Comparison of ENCODE assay signal across 1 cellular context in the genomic region with DNA sequence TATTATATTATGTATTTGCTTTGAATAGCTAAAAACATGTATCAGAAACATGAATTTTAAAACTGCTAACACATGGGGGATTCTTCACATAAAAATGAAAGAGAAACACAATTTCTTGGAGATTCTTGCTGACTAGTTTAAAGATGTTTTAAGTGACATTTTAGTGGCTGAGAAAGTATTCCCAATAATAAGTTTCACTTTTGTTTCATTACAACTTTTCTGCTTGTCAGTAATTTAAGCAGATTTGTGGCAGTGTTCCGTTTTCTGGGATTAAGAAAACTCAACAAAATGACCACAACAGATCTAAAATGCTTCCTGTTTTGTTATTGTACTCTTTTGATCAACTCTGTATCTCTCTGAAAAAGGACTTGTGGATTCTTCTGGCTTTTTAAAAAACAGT.
TF ChIP-seq lines count a peak whose summit lies in the region.

No MANE protein-coding gene starts in this region.

TF ChIP-seq in SK-N-SH treated with all-trans-retinoic acid at 6 μM for 48 hours, 23 proteins besides CTCF, POLR2A, EP300 and RAD21 (continued from another document):
- TF ChIP-seq, protein P1, sequence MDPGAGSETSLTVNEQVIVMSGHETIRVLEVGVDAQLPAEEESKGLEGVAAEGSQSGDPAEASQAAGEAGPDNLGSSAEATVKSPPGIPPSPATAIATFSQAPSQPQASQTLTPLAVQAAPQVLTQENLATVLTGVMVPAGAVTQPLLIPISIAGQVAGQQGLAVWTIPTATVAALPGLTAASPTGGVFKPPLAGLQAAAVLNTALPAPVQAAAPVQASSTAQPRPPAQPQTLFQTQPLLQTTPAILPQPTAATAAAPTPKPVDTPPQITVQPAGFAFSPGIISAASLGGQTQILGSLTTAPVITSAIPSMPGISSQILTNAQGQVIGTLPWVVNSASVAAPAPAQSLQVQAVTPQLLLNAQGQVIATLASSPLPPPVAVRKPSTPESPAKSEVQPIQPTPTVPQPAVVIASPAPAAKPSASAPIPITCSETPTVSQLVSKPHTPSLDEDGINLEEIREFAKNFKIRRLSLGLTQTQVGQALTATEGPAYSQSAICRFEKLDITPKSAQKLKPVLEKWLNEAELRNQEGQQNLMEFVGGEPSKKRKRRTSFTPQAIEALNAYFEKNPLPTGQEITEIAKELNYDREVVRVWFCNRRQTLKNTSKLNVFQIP (CRISPR knock-in tag; IDR thresholded peaks at IDR 0.05; ENCODE audit: borderline replicate concordance, low read depth), result no peak
- TF ChIP-seq ZNF70 (CRISPR knock-in tag; IDR thresholded peaks at IDR 0.05), result no peak
- no peak for TF ChIP-seq ZC3H10 (CRISPR knock-in tag; IDR thresholded peaks at IDR 0.05)
- no peak for TF ChIP-seq CSDC2 (CRISPR knock-in tag; IDR thresholded peaks at IDR 0.05)
- TF ChIP-seq RARB (CRISPR knock-in tag; IDR thresholded peaks at IDR 0.05), result no peak
TF ChIP-seq in SK-N-SH treated with all-trans-retinoic acid at 6 μM for 48 hours: peak in this region for 0.
